Comparison of ENCODE assay signal across 16 cellular contexts in genomic region chr7:155209920-155210319, GRCh38.
"Had no signal": no experiment of that assay in that cellular context is flagged by ENCODE, and none has a peak within 500 bp of the region (broad histone marks: within the 10 kb centered on the region; RNA-seq: fewer than 3 reads in every experiment).

No MANE protein-coding gene starts in this region.

- H3K4me3 ChIP-seq: prostate gland, upper lobe of left lung had no signal

- H3K4me1 ChIP-seq: prostate gland had no signal

- H3K9me3 ChIP-seq: prostate gland, upper lobe of left lung had no signal

- FAIRE-seq: bronchial epithelial cell, kidney, small intestine had no signal

- H3K27ac ChIP-seq: prostate gland, VCaP had no signal

- H3K27me3 ChIP-seq: upper lobe of left lung had no signal

- DNase-seq: activated CD4-positive, alpha-beta memory T cell treated with anti-CD3 and anti-CD28 coated beads for 36 hours; activated CD8-positive, alpha-beta memory T cell treated with anti-CD3 and anti-CD28 coated beads, Interleukin-2, amount 50 U/mL, for 4 hours; activated T-cell treated with anti-CD3 and anti-CD28 coated beads, Interleukin-2, amount 50 U/mL, for 48 hours; anterior cingulate cortex; hypothalamus; kidney; mesendoderm; occipital lobe; small intestine; stimulated activated CD4-positive, alpha-beta T cell treated with anti-CD3 and anti-CD28 coated beads, Interleukin-4, amount 100 ng/mL, for 4 hours; stimulated activated CD8-positive, alpha-beta memory T cell treated with anti-CD3 and anti-CD28 coated beads, Interleukin-4, amount 100 ng/mL, for 48 hours; stimulated activated naive CD4-positive, alpha-beta T cell treated with Interleukin-2 at 50 U/mL for 16 hours; upper lobe of left lung had no signal

- H3K36me3 ChIP-seq: prostate gland, upper lobe of left lung had no signal
